Comparison of ENCODE assay signal across 1 cellular context in genomic region chr1:95518310-95518709, GRCh38.
TF ChIP-seq lines count a peak whose summit lies in the region.

No MANE protein-coding gene starts in this region.

TF ChIP-seq in GM23338, 12 proteins besides CTCF, POLR2A, EP300 and RAD21 (continued from another document):
- TF ChIP-seq ZNF462 (CRISPR knock-in tag; IDR thresholded peaks at IDR 0.05), result peak; percentile 53; the same call in 1 of the 2 replicates
- no peak for TF ChIP-seq ZNF114 (CRISPR knock-in tag; IDR thresholded peaks at IDR 0.05)
- TF ChIP-seq CREB1 (CRISPR knock-in tag; IDR thresholded peaks at IDR 0.05; ENCODE audit: low read depth), result 0 out of 2 replicates have a peak, but pooled peaks have one; percentile 24
